Comparison of ENCODE assay signal across 8 cellular contexts in the genomic region with DNA sequence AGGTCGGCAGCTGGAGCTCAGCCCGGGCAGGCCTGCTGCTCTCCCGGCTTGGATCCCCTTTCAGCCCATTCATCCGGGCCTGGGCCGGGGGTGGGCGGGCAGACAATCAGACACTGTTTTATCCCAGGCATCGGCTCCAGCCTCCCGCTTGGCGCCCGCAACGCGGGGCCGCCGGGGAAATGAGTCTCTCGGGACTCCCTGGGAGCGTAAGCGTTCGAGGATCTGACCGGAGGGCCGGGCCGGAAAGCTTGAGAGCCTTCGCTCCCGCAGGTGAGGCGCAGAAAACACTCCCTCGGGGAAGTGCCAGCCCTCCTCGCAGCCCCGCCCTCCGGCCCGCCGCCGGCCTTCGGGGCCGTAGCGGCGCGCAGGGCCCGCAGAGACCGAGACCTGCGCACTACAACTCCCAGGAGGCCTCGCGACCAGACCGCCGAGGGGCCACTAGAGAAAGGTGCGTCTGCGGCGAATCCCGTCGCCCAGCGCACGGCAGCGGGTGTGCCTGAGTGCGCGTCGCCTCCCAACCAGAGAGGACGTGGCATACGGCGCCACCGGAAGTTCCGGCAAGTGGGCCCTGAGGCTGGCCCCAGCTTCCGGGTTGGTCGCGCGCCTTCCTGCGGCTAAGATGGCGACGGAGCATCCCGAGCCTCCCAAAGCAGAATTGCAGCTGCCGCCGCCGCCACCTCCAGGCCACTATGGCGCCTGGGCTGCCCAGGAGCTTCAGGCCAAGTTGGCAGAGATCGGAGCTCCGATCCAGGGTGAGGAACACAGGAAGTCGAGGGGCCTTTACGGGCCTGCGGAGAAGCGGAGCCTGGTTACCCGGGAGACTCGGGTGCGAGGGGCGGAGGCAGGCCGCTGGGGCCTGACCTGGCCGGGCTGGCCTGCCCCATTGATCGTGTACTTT. TPM values are rescaled to one million over a fixed set of nuclear protein-coding genes. Genes with fewer than 3 reads are reported as not detected.
DNase-seq lines count a peak whose midpoint lies in the region; ATAC-seq and TF ChIP-seq lines count a peak whose summit lies in the region.

A gene with protein sequence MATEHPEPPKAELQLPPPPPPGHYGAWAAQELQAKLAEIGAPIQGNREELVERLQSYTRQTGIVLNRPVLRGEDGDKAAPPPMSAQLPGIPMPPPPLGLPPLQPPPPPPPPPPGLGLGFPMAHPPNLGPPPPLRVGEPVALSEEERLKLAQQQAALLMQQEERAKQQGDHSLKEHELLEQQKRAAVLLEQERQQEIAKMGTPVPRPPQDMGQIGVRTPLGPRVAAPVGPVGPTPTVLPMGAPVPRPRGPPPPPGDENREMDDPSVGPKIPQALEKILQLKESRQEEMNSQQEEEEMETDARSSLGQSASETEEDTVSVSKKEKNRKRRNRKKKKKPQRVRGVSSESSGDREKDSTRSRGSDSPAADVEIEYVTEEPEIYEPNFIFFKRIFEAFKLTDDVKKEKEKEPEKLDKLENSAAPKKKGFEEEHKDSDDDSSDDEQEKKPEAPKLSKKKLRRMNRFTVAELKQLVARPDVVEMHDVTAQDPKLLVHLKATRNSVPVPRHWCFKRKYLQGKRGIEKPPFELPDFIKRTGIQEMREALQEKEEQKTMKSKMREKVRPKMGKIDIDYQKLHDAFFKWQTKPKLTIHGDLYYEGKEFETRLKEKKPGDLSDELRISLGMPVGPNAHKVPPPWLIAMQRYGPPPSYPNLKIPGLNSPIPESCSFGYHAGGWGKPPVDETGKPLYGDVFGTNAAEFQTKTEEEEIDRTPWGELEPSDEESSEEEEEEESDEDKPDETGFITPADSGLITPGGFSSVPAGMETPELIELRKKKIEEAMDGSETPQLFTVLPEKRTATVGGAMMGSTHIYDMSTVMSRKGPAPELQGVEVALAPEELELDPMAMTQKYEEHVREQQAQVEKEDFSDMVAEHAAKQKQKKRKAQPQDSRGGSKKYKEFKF (plus strand): TSS at position 599 of the 898 bp plus-strand sequence. CDS start 21 bp downstream, at position 620.

- peak within 1 kb of the TSS; percentile 100 for H3K4me3 Mint-ChIP-seq in activated T-cell treated with anti-CD3 and anti-CD28 coated beads, Interleukin-2, amount 50 U/mL, for 4 hours

- peak within 1 kb of the TSS; percentile 99 for H3K4me3 ChIP-seq in Panc1 (ENCODE audit: low read depth in 2 of 2, low read length in 2 of 2)

- in situ Hi-C loops in Panc1 (cut with HindIII; ENCODE audit: low pct_unique_long_range_greater_than_20kb, low sequenced_read_pairs): no loop called here

- H3K9me3 Mint-ChIP-seq in activated T-cell treated with anti-CD3 and anti-CD28 coated beads, Interleukin-2, amount 50 U/mL, for 4 hours: no peaks in the 10 kb centered on the region

- BruUV-seq in Panc1 (replicated peaks; lab: Mats Ljungman, UMichigan): no TSS peak

- H3K36me3 ChIP-seq in Panc1 (ENCODE audit: control insufficient read depth, insufficient read depth, low read length): peaks cover 24% of the 10 kb centered on the region

- peak within 1 kb of the TSS; percentile 98 for H3K27ac ChIP-seq in Panc1 (ENCODE audit: low read length)

- H3K9me3 ChIP-seq in Panc1 (ENCODE audit: control insufficient read depth, insufficient read depth, low read depth, low read length): no peaks in the 10 kb centered on the region

- H3K4me1 Mint-ChIP-seq in activated T-cell treated with anti-CD3 and anti-CD28 coated beads, Interleukin-2, amount 50 U/mL, for 4 hours (ENCODE audit: low read depth): peaks cover 29% of the 10 kb centered on the region

- DNase-seq in DMS53 treated with DMSO at 0.1 percent for 48 hours (lab: John Stamatoyannopoulos, UW; ENCODE audit: unreplicated experiment) (peak; percentile 97), KG1 (lab: John Stamatoyannopoulos, UW) (peak; percentile 99), Panc1 (ENCODE audit: low read depth, low spot score) (peak; percentile 93), myocyte (ENCODE audit: low read depth) (peak; percentile 99)
- DNase-seq in activated T-cell treated with anti-CD3 and anti-CD28 coated beads, Interleukin-2, amount 50 U/mL, for 4 hours: peak; percentile 92
- DNase-seq in stimulated activated CD8-positive, alpha-beta memory T cell treated with anti-CD3 and anti-CD28 coated beads, Interleukin-7, amount 100 ng/mL, for 48 hours (ENCODE audit: extremely low read depth in 1 of 2, low read depth in 1 of 2): peak; percentile 93 to 96

- H3K4me1 ChIP-seq in Panc1 (ENCODE audit: control insufficient read depth, insufficient read depth, low read length): peaks cover 18% of the 10 kb centered on the region

- peaks cover 3% of the 10 kb centered on the region for H3K27me3 Mint-ChIP-seq in activated T-cell treated with anti-CD3 and anti-CD28 coated beads, Interleukin-2, amount 50 U/mL, for 4 hours (ENCODE audit: low read depth)

- CTCF ChIA-PET in Panc1 (lab: Charles Lee): interaction anchor here (0.5 to 1.0 kb wide), 5 partner anchors 19 to 1800 kb away, joined by 3 to 7 read pairs (median 6); no protein-coding TSS in a partner anchor

- intact Hi-C loops in Panc1 (cut with micrococcal nuclease; ENCODE audit: unreplicated experiment): no loop called here

- POLR2A ChIA-PET in Panc1 (lab: Charles Lee): interaction anchor here (0.6 to 1.4 kb wide), 4 partner anchors 19 to 200 kb away, joined by 3 to 9 read pairs (median 5); a partner anchor contains a TSS

- peaks cover 28% of the 10 kb centered on the region for H3K36me3 Mint-ChIP-seq in activated T-cell treated with anti-CD3 and anti-CD28 coated beads, Interleukin-2, amount 50 U/mL, for 4 hours (ENCODE audit: insufficient read depth)

- no peaks in the 10 kb centered on the region for H3K27me3 ChIP-seq in Panc1 (ENCODE audit: control insufficient read depth, insufficient read depth, low read length)

- TF ChIP-seq CTCF in Panc1 (IDR thresholded peaks at IDR 0.05): no peak

- ATAC-seq in GM21723 (IDR thresholded peaks at IDR 0.05; ENCODE audit: unreplicated experiment) (peak; percentile 95), Panc1 (peak; percentile 99), esophagus mucosa (peak; percentile 98)
- peak; percentile 99 for ATAC-seq in activated T-cell treated with anti-CD3 and anti-CD28 coated beads, Interleukin-2, amount 50 U/mL, for 4 hours

RNA-seq across cellular contexts. Expression of the gene that starts here (rescaled TPM):
- 271 TPM for total RNA-seq in Panc1 (2021; ENCODE audit: unreplicated experiment)
- 244 TPM for polyA plus RNA-seq in Panc1 (2012; ENCODE audit: insufficient read length)
- total RNA-seq in activated T-cell treated with anti-CD3 and anti-CD28 coated beads, Interleukin-2, amount 50 U/mL, for 4 hours: 100 to 1,000 TPM; 368 to 384 (median 376) TPM
- total RNA-seq in esophagus mucosa: 76.7 TPM
- total RNA-seq in myocyte: 115 and 134 TPM in 2 replicates
- polyA plus RNA-seq in myocyte (2012): 143 TPM

Comparison
In these comparisons a context has a peak if more than half of its experiments do, and no peak if none do; other contexts are left out.
1. Peak in every context shown above with its lines: DNase-seq, ATAC-seq, H3K4me3 ChIP-seq and H3K27ac ChIP-seq.